Comparison of ENCODE assay signal across 8 cellular contexts in the genomic region with DNA sequence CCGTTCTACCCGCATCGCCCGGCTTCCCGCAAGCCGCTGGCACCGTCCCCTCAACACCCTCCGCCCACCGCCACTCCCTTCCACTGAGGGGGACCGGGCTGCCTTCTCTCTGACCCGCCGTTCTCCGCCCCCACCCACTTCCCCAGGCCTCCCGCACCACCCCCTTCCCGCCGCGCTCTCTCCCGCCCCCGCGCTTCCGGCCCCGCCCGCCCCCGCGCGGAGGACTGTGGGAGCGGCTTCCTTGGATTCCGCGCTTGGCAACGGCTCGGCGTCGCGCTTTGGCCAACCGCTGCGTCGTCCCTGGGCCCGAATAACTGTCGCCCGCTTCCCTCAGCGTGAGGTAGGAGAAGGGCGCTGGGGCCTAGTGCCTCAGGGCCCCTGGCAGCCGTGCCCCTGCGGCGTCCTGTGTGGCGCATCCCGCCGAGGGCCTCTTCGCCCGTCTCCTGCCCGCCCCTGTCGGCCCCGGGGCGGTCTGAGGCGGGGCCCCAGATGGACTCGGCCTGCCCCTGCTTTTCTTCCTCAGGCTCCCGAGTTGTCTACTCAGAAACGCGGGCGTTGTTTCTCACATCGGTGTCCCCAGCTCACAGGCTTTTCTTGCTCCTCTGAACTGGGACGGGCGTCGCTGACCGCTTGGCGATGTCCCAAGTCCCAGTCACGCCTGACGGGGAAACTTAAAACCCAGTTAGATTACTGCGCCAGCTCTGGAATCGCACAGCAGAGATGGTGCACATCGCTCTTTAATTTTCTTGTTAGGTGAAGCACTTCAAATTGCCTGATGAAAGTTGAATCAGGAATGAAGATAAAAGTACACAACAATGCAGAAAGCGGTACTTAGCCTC. TPM values are rescaled to one million over a fixed set of nuclear protein-coding genes. Genes with fewer than 3 reads are reported as not detected.
DNase-seq lines count a peak whose midpoint lies in the region; ATAC-seq and TF ChIP-seq lines count a peak whose summit lies in the region.

A gene with protein sequence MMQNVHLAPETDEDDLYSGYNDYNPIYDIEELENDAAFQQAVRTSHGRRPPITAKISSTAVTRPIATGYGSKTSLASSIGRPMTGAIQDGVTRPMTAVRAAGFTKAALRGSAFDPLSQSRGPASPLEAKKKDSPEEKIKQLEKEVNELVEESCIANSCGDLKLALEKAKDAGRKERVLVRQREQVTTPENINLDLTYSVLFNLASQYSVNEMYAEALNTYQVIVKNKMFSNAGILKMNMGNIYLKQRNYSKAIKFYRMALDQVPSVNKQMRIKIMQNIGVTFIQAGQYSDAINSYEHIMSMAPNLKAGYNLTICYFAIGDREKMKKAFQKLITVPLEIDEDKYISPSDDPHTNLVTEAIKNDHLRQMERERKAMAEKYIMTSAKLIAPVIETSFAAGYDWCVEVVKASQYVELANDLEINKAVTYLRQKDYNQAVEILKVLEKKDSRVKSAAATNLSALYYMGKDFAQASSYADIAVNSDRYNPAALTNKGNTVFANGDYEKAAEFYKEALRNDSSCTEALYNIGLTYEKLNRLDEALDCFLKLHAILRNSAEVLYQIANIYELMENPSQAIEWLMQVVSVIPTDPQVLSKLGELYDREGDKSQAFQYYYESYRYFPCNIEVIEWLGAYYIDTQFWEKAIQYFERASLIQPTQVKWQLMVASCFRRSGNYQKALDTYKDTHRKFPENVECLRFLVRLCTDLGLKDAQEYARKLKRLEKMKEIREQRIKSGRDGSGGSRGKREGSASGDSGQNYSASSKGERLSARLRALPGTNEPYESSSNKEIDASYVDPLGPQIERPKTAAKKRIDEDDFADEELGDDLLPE (plus strand): TSS at position 241 of the 839 bp plus-strand sequence. CDS start 7,229 bp downstream, outside the sequence.

- peak within 1 kb of the TSS; percentile 64 to 83 for H3K4me3 ChIP-seq in Panc1 (ENCODE audit: low read depth in 2 of 2, low read length in 2 of 2)
- H3K4me3 ChIP-seq in esophagus squamous epithelium, result peak within 1 kb of the TSS; percentile 52 to 95 (median 74)

- H3K27ac Mint-ChIP-seq in activated T-cell treated with anti-CD3 and anti-CD28 coated beads, Interleukin-2, amount 50 U/mL, for 72 hours, result peak within 1 kb of the TSS; percentile 97

- H3K4me3 Mint-ChIP-seq in activated T-cell treated with anti-CD3 and anti-CD28 coated beads, Interleukin-2, amount 50 U/mL, for 72 hours, result peak within 1 kb of the TSS; percentile 92 to 98

- H3K4me1 ChIP-seq in Panc1 (ENCODE audit: control insufficient read depth, insufficient read depth, low read length), result 0 out of 2 replicates have a peak, but pooled peaks cover 4% of the 10 kb centered on the region
- peaks cover 0 to 19% (median 10%) of the 10 kb centered on the region in 3 donors for H3K4me1 ChIP-seq in esophagus squamous epithelium

- CTCF ChIA-PET in Panc1 (lab: Charles Lee), result no interaction called here

- H3K27ac ChIP-seq in Panc1 (ENCODE audit: low read length) (peak within 1 kb of the TSS; percentile 95), esophagus squamous epithelium (peak within 1 kb of the TSS; percentile 92 to 98 (median 94))

- DNase-seq in DMS79 (lab: John Stamatoyannopoulos, UW) (peak; percentile 60), KBM-7 (peak; percentile 88), Panc1 (ENCODE audit: low read depth, low spot score) (no peak), esophagus squamous epithelium (lab: John Stamatoyannopoulos, UW) (peak; percentile 64), myocyte (ENCODE audit: low read depth) (peak; percentile 91)
- peak; percentile 84 to 88 for DNase-seq in activated T-cell treated with anti-CD3 and anti-CD28 coated beads, Interleukin-2, amount 50 U/mL, for 72 hours
- peak; percentile 66 for DNase-seq in stimulated activated CD8-positive, alpha-beta memory T cell treated with anti-CD3 and anti-CD28 coated beads, Interleukin-7, amount 100 ng/mL, for 24 hours (ENCODE audit: low read depth)

- peaks cover 2% of the 10 kb centered on the region; the same call in 1 of the 2 replicates for H3K36me3 ChIP-seq in Panc1 (ENCODE audit: control insufficient read depth, insufficient read depth, low read length)
- H3K36me3 ChIP-seq in esophagus squamous epithelium, result no peaks in the 10 kb centered on the region

- POLR2A ChIA-PET in Panc1 (lab: Charles Lee), result interaction anchor here (0.6 kb wide), 1 partner anchor 25 kb away, joined by 3 read pairs; no protein-coding TSS in a partner anchor

- H3K9me3 Mint-ChIP-seq in activated T-cell treated with anti-CD3 and anti-CD28 coated beads, Interleukin-2, amount 50 U/mL, for 72 hours, result peaks cover 7 to 10% of the 10 kb centered on the region in 2 donors

- TF ChIP-seq CTCF in Panc1 (IDR thresholded peaks at IDR 0.05) (no peak), esophagus squamous epithelium (IDR thresholded peaks at IDR 0.05) (peak in 2 of 6 experiments; percentile 5 to 13)

- peak in 2 of 4 donors; percentile 46 to 53 for TF ChIP-seq POLR2A in esophagus squamous epithelium (IDR thresholded peaks at IDR 0.05)

- peaks cover 8 to 13% of the 10 kb centered on the region in 2 donors for H3K36me3 Mint-ChIP-seq in activated T-cell treated with anti-CD3 and anti-CD28 coated beads, Interleukin-2, amount 50 U/mL, for 72 hours (ENCODE audit: insufficient read depth in 2 of 2)

- ATAC-seq in GM21723 (IDR thresholded peaks at IDR 0.05; ENCODE audit: unreplicated experiment) (peak; percentile 92), Panc1 (peak; percentile 95)
- peak; percentile 86 to 87 for ATAC-seq in activated T-cell treated with anti-CD3 and anti-CD28 coated beads, Interleukin-2, amount 50 U/mL, for 72 hours (replicated peaks in 1 of 2)

- H3K9me3 ChIP-seq in Panc1 (ENCODE audit: control insufficient read depth, insufficient read depth, low read depth, low read length), result peaks cover 2% of the 10 kb centered on the region; the same call in 1 of the 2 replicates
- peaks cover 0 to 17% (median 5%) of the 10 kb centered on the region in 3 donors for H3K9me3 ChIP-seq in esophagus squamous epithelium

- peaks cover 27% of the 10 kb centered on the region for H3K4me1 Mint-ChIP-seq in activated T-cell treated with anti-CD3 and anti-CD28 coated beads, Interleukin-2, amount 50 U/mL, for 72 hours (ENCODE audit: low read depth)

- no TSS peak for BruUV-seq in Panc1 (replicated peaks; lab: Mats Ljungman, UMichigan)

- H3K27me3 ChIP-seq in Panc1 (ENCODE audit: control insufficient read depth, insufficient read depth, low read length), result no peaks in the 10 kb centered on the region
- no peaks in the 10 kb centered on the region for H3K27me3 ChIP-seq in esophagus squamous epithelium

- intact Hi-C loops in Panc1 (cut with micrococcal nuclease; ENCODE audit: unreplicated experiment), result no loop called here
- intact Hi-C loops in esophagus squamous epithelium (cut with DNase I), result no loop called here

- in situ Hi-C loops in KBM-7 (cut with MboI; ENCODE audit: low pct_unique_long_range_greater_than_20kb, low sequenced_read_pairs), result no loop called here
- in situ Hi-C loops in Panc1 (cut with HindIII; ENCODE audit: low pct_unique_long_range_greater_than_20kb, low sequenced_read_pairs), result no loop called here

- no peaks in the 10 kb centered on the region for H3K27me3 Mint-ChIP-seq in activated T-cell treated with anti-CD3 and anti-CD28 coated beads, Interleukin-2, amount 50 U/mL, for 72 hours (ENCODE audit: low read depth)

- WGBS in esophagus squamous epithelium, 2 donors, result 1 to 2% methylated on average over 8 to 25 of the region's 72 CpGs

RNA-seq across cellular contexts. Expression of the gene that starts here (rescaled TPM):
- 12.3 TPM for total RNA-seq in Panc1 (2021; ENCODE audit: unreplicated experiment)
- 10.6 TPM for polyA plus RNA-seq in Panc1 (2012; ENCODE audit: insufficient read length)
- 1 to 10 TPM; 5.0 to 5.5 TPM for total RNA-seq in activated T-cell treated with anti-CD3 and anti-CD28 coated beads, Interleukin-2, amount 50 U/mL, for 72 hours
- total RNA-seq in esophagus squamous epithelium, result 1 to 10 TPM; 2.0 to 7.8 (median 4.8) TPM
- total RNA-seq in myocyte, result 12.1 and 14.7 TPM in 2 replicates
- 4.9 TPM for polyA plus RNA-seq in myocyte (2012)
